ENCODE assay signal across 8 cellular contexts in genomic region chr11:67268036-67268683, GRCh38. TPM values are rescaled to one million over a fixed set of nuclear protein-coding genes. Genes with fewer than 3 reads are reported as not detected.
A peak's percentile ranks its signal among the peaks of the same experiment; 100 is the strongest.
DNase-seq lines count a peak whose midpoint lies in the region; ATAC-seq and TF ChIP-seq lines count a peak whose summit lies in the region.

No MANE protein-coding gene starts in this region.

- H3K36me3 ChIP-seq in mucosa of descending colon (ENCODE audit: low read depth) (no peaks in the 10 kb centered on the region), tibial nerve (peaks cover 0 to 10% (median 4%) of the 10 kb centered on the region in 3 donors)

- WGBS in tibial nerve, 2 donors = 44 to 53% methylated on average over 20 of the region's 20 CpGs

- CTCF ChIA-PET in MCF 10A (lab: Yijun Ruan, JAX) = interaction anchor here (0.6 to 2.3 kb wide), 7 partner anchors 15 to 133 kb away, joined by 3 to 9 read pairs (median 4); partner anchors contain the start of genes ANKRD13D and PPP1CA

- peak overlapping the region; percentile 93 for H3K4me3 Mint-ChIP-seq in MCF 10A (ENCODE audit: unreplicated experiment)

- H3K27me3 ChIP-seq in tibial nerve = no peaks in the 10 kb centered on the region

- BruUV-seq in MCF 10A (replicated peaks; lab: Mats Ljungman, UMichigan) = no TSS peak

- H3K4me1 Mint-ChIP-seq in MCF 10A (ENCODE audit: insufficient read depth, unreplicated experiment) = peaks cover 26% of the 10 kb centered on the region

- peak; percentile 95 for DNase-seq in CD1c-positive myeloid dendritic cell (ENCODE audit: extremely low spot score)
- DNase-seq in SIG-M5 (lab: John Stamatoyannopoulos, UW) = peak; percentile 89
- no peak for DNase-seq in MCF 10A (ENCODE audit: unreplicated experiment)
- DNase-seq in mucosa of descending colon = peak; percentile 47 to 79 (median 56)
- no peak for DNase-seq in tibial nerve (ENCODE audit: low spot score in 2 of 2)
- DNase-seq in NCI-H2196 treated with DMSO at 0.1 percent for 48 hours (lab: John Stamatoyannopoulos, UW; ENCODE audit: unreplicated experiment) = no peak

- peak overlapping the region; percentile 89 for H3K27ac Mint-ChIP-seq in MCF 10A (ENCODE audit: low read depth, unreplicated experiment)

- no peak for TF ChIP-seq POLR2A in tibial nerve (IDR thresholded peaks at IDR 0.05)

- H3K27ac ChIP-seq in tibial nerve = peak overlapping the region in 3 of 4 donors; percentile 92 to 98 (median 96)

- no peaks in the 10 kb centered on the region for H3K9me3 ChIP-seq in mucosa of descending colon
- no peaks in the 10 kb centered on the region for H3K9me3 ChIP-seq in tibial nerve

- POLR2A ChIA-PET in MCF 10A (lab: Yijun Ruan, JAX) = interaction anchor here (0.5 to 2.4 kb wide), 8 partner anchors 11 to 369 kb away, joined by 3 to 24 read pairs (median 4); partner anchors contain the start of genes ANKRD13D and SSH3

- TF ChIP-seq CTCF in MCF 10A (IDR thresholded peaks at IDR 0.05; ENCODE audit: unreplicated experiment) = no peak
- TF ChIP-seq CTCF in mucosa of descending colon (IDR thresholded peaks at IDR 0.05) = no peak
- no peak for TF ChIP-seq CTCF in tibial nerve (IDR thresholded peaks at IDR 0.05)

- TF ChIP-seq EP300 in tibial nerve (IDR thresholded peaks at IDR 0.05) = no peak

- ATAC-seq in GM21723 (IDR thresholded peaks at IDR 0.05; ENCODE audit: unreplicated experiment) (peak; percentile 39), mucosa of descending colon (no peak), HG02623 (IDR thresholded peaks at IDR 0.05; ENCODE audit: unreplicated experiment) (no peak)

- H3K4me1 ChIP-seq in mucosa of descending colon (ENCODE audit: low read depth) (peaks cover 61% of the 10 kb centered on the region), tibial nerve (peaks cover 5 to 74% (median 59%) of the 10 kb centered on the region in 4 donors)

- H3K9me3 Mint-ChIP-seq in MCF 10A (ENCODE audit: unreplicated experiment) = no peaks in the 10 kb centered on the region

- H3K4me3 ChIP-seq in mucosa of descending colon (peak overlapping the region; percentile 98), tibial nerve (peak overlapping the region; percentile 76 to 99 (median 93))

- H3K27me3 Mint-ChIP-seq in MCF 10A (ENCODE audit: insufficient read depth, unreplicated experiment) = no peaks in the 10 kb centered on the region

- intact Hi-C loops in MCF 10A (cut with micrococcal nuclease) (no loop called here), mucosa of descending colon (cut with DNase I, micrococcal nuclease) (loop anchor here in 1 of 2 donors (5.0 kb wide), 1 partner anchor 49 kb away; no protein-coding TSS in a partner anchor)

- H3K36me3 Mint-ChIP-seq in MCF 10A (ENCODE audit: insufficient read depth, unreplicated experiment) = no peaks in the 10 kb centered on the region

RNA-seq across cellular contexts. Expression of gene GRK2, which starts 1.9 kb away (rescaled TPM):
- total RNA-seq in MCF 10A (2022) = 48.1 and 50.1 TPM in 2 replicates
- 100 to 1,000 TPM in 2 of 3 donors, 10 to 100 TPM in 1; 86.8 to 114 (median 106) TPM for total RNA-seq in mucosa of descending colon
- total RNA-seq in tibial nerve = 100 to 1,000 TPM in 1 of 4 donors, 10 to 100 TPM in 3; 46.0 to 134 (median 65.4) TPM

RNA-seq across cellular contexts. Expression of gene ANKRD13D, which starts 20.9 kb away (rescaled TPM):
- 39.7 and 46.2 TPM in 2 replicates for total RNA-seq in MCF 10A (2022)
- 10 to 100 TPM; 20.0 to 46.3 (median 26.7) TPM for total RNA-seq in mucosa of descending colon
- 100 to 1,000 TPM in 1 of 4 donors, 10 to 100 TPM in 3; 46.8 to 158 (median 69.5) TPM for total RNA-seq in tibial nerve

RNA-seq across cellular contexts. Expression of gene SSH3, which starts 35.2 kb away (rescaled TPM):
- total RNA-seq in MCF 10A (2022) (31.7 and 38.0 TPM in 2 replicates), mucosa of descending colon (10 to 100 TPM; 55.8 to 87.0 (median 57.6) TPM), tibial nerve (10 to 100 TPM; 28.5 to 51.6 (median 43.1) TPM)

Comparison
In these comparisons a context has a peak if more than half of its experiments do, and no peak if none do; other contexts are left out.
1. DNase-seq: peak in CD1c-positive myeloid dendritic cell (single experiment), SIG-M5 (single experiment) and mucosa of descending colon (3 of 3); none in MCF 10A (single experiment), tibial nerve (0 of 2) and NCI-H2196 treated with DMSO at 0.1 percent for 48 hours (single experiment).